In the genomic region with DNA sequence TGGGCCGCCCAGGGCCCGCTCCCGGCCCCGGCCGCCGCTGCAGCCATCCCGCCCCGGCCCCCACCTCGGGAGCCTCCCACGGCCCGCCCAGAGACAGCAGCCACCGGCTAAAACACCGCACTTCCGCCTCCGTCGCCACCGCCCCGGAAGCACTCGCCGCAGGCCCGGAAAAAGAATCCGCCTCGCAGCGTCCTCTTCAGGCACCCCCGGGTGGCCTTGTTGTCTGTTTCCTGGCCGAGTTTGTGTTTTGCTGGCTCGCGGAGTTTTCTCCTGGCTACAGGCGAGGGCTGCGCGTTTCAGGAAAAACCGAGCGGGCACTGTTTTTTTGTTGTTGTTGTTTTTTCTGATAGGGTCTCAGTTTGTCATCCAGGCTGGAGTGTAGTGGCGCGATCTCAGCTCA, we compare ENCODE assay signal across 8 cellular contexts. TPM values are rescaled to one million over a fixed set of nuclear protein-coding genes. Genes with fewer than 3 reads are reported as not detected.
DNase-seq lines count a peak whose midpoint lies in the region; ATAC-seq and TF ChIP-seq lines count a peak whose summit lies in the region.
"Not testable (repeated sequence)": the region's sequence is repeated elsewhere in the genome, so short reads cannot be mapped to it uniquely, and the experiment has no call there.

A gene (minus strand): TSS at position 125 of the 400 bp plus-strand sequence. CDS start 78 bp downstream, at position 47.

- intact Hi-C loops in cardiac septum (cut with DNase I); posterior vena cava (cut with DNase I); tibial artery (cut with DNase I; ENCODE audit: low total_unique reads): not testable (repeated sequence)

- H3K27ac ChIP-seq in tibial artery: peak within 1 kb of the TSS; percentile 69 to 76

- not testable (repeated sequence) for H3K27me3 ChIP-seq in tibial artery

- DNase-seq in NCI-H1417 treated with DMSO at 0.1 percent for 48 hours (lab: John Stamatoyannopoulos, UW) (peak; percentile 35), T follicular helper cell (ENCODE audit: low read depth) (peak; percentile 82), cardiac septum (ENCODE audit: low spot score) (peak; percentile 96), posterior vena cava (ENCODE audit: low spot score) (peak; percentile 93), tibial artery (peak; percentile 66 to 85)
- DNase-seq in activated naive CD8-positive, alpha-beta T cell treated with anti-CD3 and anti-CD28 coated beads, Interleukin-2, amount 10 ng/mL, durations not matched to agents 7 days and 5 days: peak; percentile 93

- peak within 1 kb of the TSS; percentile 96 for H3K27ac Mint-ChIP-seq in activated naive CD8-positive, alpha-beta T cell treated with anti-CD3 and anti-CD28 coated beads, Interleukin-2, amount 10 ng/mL, durations not matched to agents 7 days and 5 days

- H3K36me3 ChIP-seq in tibial artery: peaks cover 0 to 16% (median 4%) of the 10 kb centered on the region in 3 donors

- H3K36me3 Mint-ChIP-seq in activated naive CD8-positive, alpha-beta T cell treated with anti-CD3 and anti-CD28 coated beads, Interleukin-2, amount 10 ng/mL, durations not matched to agents 7 days and 5 days: not testable (repeated sequence)

- H3K9me3 ChIP-seq in tibial artery: not testable (repeated sequence)

- H3K4me3 ChIP-seq in GM12875 (ENCODE audit: low read depth, low read length) (peak within 1 kb of the TSS; percentile 44), tibial artery (peak within 1 kb of the TSS; percentile 62 to 71)

- H3K4me3 Mint-ChIP-seq in activated naive CD8-positive, alpha-beta T cell treated with anti-CD3 and anti-CD28 coated beads, Interleukin-2, amount 10 ng/mL, durations not matched to agents 7 days and 5 days: peak within 1 kb of the TSS; percentile 95

- POLR2A ChIA-PET in activated naive CD8-positive, alpha-beta T cell treated with anti-CD3 and anti-CD28 coated beads, Interleukin-2, amount 10 ng/mL, durations not matched to agents 7 days and 5 days (lab: Charles Lee): not testable (repeated sequence)

- peak; percentile 99 for ATAC-seq in HG02763 (IDR thresholded peaks at IDR 0.05; ENCODE audit: unreplicated experiment)
- ATAC-seq in activated naive CD8-positive, alpha-beta T cell treated with anti-CD3 and anti-CD28 coated beads, Interleukin-2, amount 10 ng/mL, durations not matched to agents 7 days and 5 days (ENCODE audit: low read depth): peak; percentile 92

- not testable (repeated sequence) for H3K27me3 Mint-ChIP-seq in activated naive CD8-positive, alpha-beta T cell treated with anti-CD3 and anti-CD28 coated beads, Interleukin-2, amount 10 ng/mL, durations not matched to agents 7 days and 5 days

- peak; percentile 43 for TF ChIP-seq CTCF in GM12875 (IDR thresholded peaks at IDR 0.05; ENCODE audit: borderline replicate concordance, insufficient read depth, low read depth, low read length)
- TF ChIP-seq CTCF in tibial artery (IDR thresholded peaks at IDR 0.05): not testable (repeated sequence)

- H3K9me3 Mint-ChIP-seq in activated naive CD8-positive, alpha-beta T cell treated with anti-CD3 and anti-CD28 coated beads, Interleukin-2, amount 10 ng/mL, durations not matched to agents 7 days and 5 days: not testable (repeated sequence)

- H3K4me1 Mint-ChIP-seq in activated naive CD8-positive, alpha-beta T cell treated with anti-CD3 and anti-CD28 coated beads, Interleukin-2, amount 10 ng/mL, durations not matched to agents 7 days and 5 days: not testable (repeated sequence)

- H3K4me1 ChIP-seq in tibial artery: not testable (repeated sequence)

RNA-seq across cellular contexts. Expression of the gene that starts here (rescaled TPM):
- 10 to 100 TPM; 64.0 to 87.4 TPM for total RNA-seq in activated naive CD8-positive, alpha-beta T cell treated with anti-CD3 and anti-CD28 coated beads, Interleukin-2, amount 10 ng/mL, durations not matched to agents 7 days and 5 days
- 32.7 TPM for total RNA-seq in cardiac septum
- total RNA-seq in posterior vena cava: 10 to 100 TPM; 71.1 to 73.1 TPM

Comparison
In these comparisons a context has a peak if more than half of its experiments do, and no peak if none do; other contexts are left out.
1. Peak in every context shown above with its lines: DNase-seq, ATAC-seq, H3K4me3 ChIP-seq and H3K27ac ChIP-seq.
2. DNase-seq: peak in every context shown above with its lines; median percentile 96 in cardiac septum; 93 in activated naive CD8-positive, alpha-beta T cell treated with anti-CD3 and anti-CD28 coated beads, Interleukin-2, amount 10 ng/mL, durations not matched to agents 7 days and 5 days; 93 in posterior vena cava; 82 in T follicular helper cell; 76 in tibial artery; 35 in NCI-H1417 treated with DMSO at 0.1 percent for 48 hours.